In the genomic region with DNA sequence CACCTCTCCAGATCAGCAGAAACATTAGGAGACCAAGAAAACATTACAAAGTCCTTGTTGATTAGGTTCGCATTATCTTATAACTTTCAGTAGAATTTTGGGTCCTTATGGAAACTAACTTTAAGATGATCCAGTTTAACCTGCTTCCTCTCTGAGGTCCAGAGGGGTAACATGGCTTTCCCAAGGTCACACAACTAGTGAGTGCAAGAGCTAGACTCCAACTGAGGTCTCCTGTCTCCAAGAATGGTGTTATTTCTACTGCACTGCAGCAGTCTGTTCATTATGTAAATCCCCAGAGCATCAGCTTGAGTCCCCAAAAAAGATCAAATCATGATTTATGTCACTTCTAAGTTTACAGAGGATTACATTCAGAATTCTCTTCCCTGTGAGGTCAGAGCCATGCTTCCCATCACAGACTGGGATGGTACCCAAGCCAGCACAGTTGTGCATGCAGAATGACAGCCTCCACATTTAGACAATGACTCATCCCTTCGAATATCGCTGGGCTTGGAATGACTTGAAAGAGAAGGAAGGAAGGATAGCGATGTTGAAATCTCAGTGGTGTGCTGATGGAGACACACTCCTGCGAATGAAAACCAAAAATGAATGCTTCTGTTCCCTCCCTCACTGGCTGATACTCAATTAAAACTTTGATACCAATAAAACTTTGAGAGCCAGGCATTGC, we compare ENCODE assay signal across 12 cellular contexts.
A peak's percentile ranks its signal among the peaks of the same experiment; 100 is the strongest.
DNase-seq lines count a peak whose midpoint lies in the region; ATAC-seq and TF ChIP-seq lines count a peak whose summit lies in the region.
"Had no signal": no experiment of that assay in that cellular context is flagged by ENCODE, and none has a peak within 500 bp of the region (broad histone marks: within the 10 kb centered on the region; RNA-seq: fewer than 3 reads in every experiment).

No MANE protein-coding gene starts in this region.

- peak; percentile 80 for DNase-seq in Ammon's horn (ENCODE audit: low spot score)
- DNase-seq in LoVo (ENCODE audit: low spot score): peak; percentile 15
- peak; percentile 53 for DNase-seq in cerebellar cortex (ENCODE audit: low spot score)
- DNase-seq in middle frontal gyrus (ENCODE audit: extremely low spot score, low spot score): peak; percentile 78
- DNase-seq in WERI-Rb-1: no peak
- no peak for DNase-seq in DMS114 treated with DMSO at 0.1 percent for 48 hours (lab: John Stamatoyannopoulos, UW; ENCODE audit: unreplicated experiment)
- no peak for DNase-seq in natural killer cell
- DNase-seq in nephron progenitor cell: no peak
- DNase-seq: activated CD8-positive, alpha-beta T cell treated with anti-CD3 and anti-CD28 coated beads, Interleukin-2, amount 10 ng/mL, durations not matched to agents 7 days and 5 days; NCI-H1092 had no signal

- no peak overlapping the region for H3K27ac Mint-ChIP-seq in natural killer cell
- H3K27ac Mint-ChIP-seq in nephron progenitor cell: no peak overlapping the region
- H3K27ac Mint-ChIP-seq: activated CD8-positive, alpha-beta T cell treated with anti-CD3 and anti-CD28 coated beads, Interleukin-2, amount 10 ng/mL, durations not matched to agents 7 days and 5 days had no signal

- H3K36me3 ChIP-seq in WERI-Rb-1: no peaks in the 10 kb centered on the region

- intact Hi-C loops in natural killer cell (cut with micrococcal nuclease): no loop called here

- H3K4me1 Mint-ChIP-seq in natural killer cell (no peaks in the 10 kb centered on the region), nephron progenitor cell (peaks cover 4% of the 10 kb centered on the region)

- H3K36me3 Mint-ChIP-seq in natural killer cell (peaks cover 16% of the 10 kb centered on the region), nephron progenitor cell (ENCODE audit: low read depth) (no peaks in the 10 kb centered on the region)

- H3K27me3 ChIP-seq in WERI-Rb-1 (ENCODE audit: insufficient read depth, low read depth, severe bottlenecking): no peaks in the 10 kb centered on the region

- H3K4me3 Mint-ChIP-seq in natural killer cell: no peak overlapping the region
- no peak overlapping the region for H3K4me3 Mint-ChIP-seq in nephron progenitor cell
- H3K4me3 Mint-ChIP-seq: activated CD8-positive, alpha-beta T cell treated with anti-CD3 and anti-CD28 coated beads, Interleukin-2, amount 10 ng/mL, durations not matched to agents 7 days and 5 days had no signal

- H3K4me3 ChIP-seq in WERI-Rb-1 (ENCODE audit: low read depth, low read length): no peak overlapping the region

- peaks cover 7% of the 10 kb centered on the region for H3K9me3 ChIP-seq in WERI-Rb-1 (ENCODE audit: severe bottlenecking)

- peaks cover 0 to 6% of the 10 kb centered on the region in 2 donors for H3K9me3 Mint-ChIP-seq in natural killer cell
- H3K9me3 Mint-ChIP-seq in nephron progenitor cell: peaks cover 23% of the 10 kb centered on the region

- H3K27me3 Mint-ChIP-seq in natural killer cell (ENCODE audit: low read depth in 2 of 2) (peaks cover 31 to 61% of the 10 kb centered on the region in 2 donors), nephron progenitor cell (ENCODE audit: low read depth, poor library complexity) (peaks cover 34% of the 10 kb centered on the region)

- no peak overlapping the region for H3K27ac ChIP-seq in WERI-Rb-1
- H3K27ac ChIP-seq: parathyroid adenoma had no signal

- no peak for ATAC-seq in natural killer cell
- ATAC-seq: activated CD8-positive, alpha-beta T cell treated with anti-CD3 and anti-CD28 coated beads, Interleukin-2, amount 10 ng/mL, durations not matched to agents 7 days and 5 days; Panc1 had no signal

- no peak for TF ChIP-seq CTCF in WERI-Rb-1 (IDR thresholded peaks at IDR 0.05; ENCODE audit: low read depth, low read length)
- no peak for TF ChIP-seq CTCF in natural killer cell (IDR thresholded peaks at IDR 0.05)
- no peak for TF ChIP-seq CTCF in nephron progenitor cell (IDR thresholded peaks at IDR 0.05)

Comparison
In these comparisons a context has a peak if more than half of its experiments do, and no peak if none do; other contexts are left out.
1. DNase-seq: peak in Ammon's horn (single experiment), LoVo (single experiment), cerebellar cortex (single experiment) and middle frontal gyrus (single experiment); none in WERI-Rb-1 (single experiment), DMS114 treated with DMSO at 0.1 percent for 48 hours (single experiment), natural killer cell (single experiment) and nephron progenitor cell (single experiment).